12 cellular contexts compared by ENCODE assay signal in the genomic region with DNA sequence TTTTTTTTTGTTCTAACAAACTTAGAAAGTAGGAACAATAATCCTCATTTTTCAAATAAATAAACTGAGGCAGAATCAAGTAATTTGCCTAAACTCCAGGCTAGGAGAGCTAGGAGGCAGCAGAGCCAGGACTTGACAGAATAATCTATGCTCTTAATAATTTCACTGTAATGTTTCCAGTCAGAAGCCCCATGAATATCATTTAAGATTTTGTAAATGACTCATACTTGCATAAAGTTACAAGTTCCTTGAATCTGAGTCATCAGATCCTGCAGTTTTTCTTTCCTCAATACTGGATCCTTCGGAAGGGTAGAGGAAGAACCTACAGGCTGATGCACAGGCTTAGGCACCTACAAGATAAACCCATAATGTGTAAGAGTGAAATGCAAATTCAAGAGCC. TPM values are rescaled to one million over a fixed set of nuclear protein-coding genes. Genes with fewer than 3 reads are reported as not detected.
DNase-seq lines count a peak whose midpoint lies in the region; ATAC-seq and TF ChIP-seq lines count a peak whose summit lies in the region.
"Had no signal": no experiment of that assay in that cellular context is flagged by ENCODE, and none has a peak within 500 bp of the region (broad histone marks: within the 10 kb centered on the region; RNA-seq: fewer than 3 reads in every experiment).

No MANE protein-coding gene starts in this region.

- no peaks in the 10 kb centered on the region for H3K27me3 ChIP-seq in HCT116 (ENCODE audit: insufficient read depth, low read length)

- no TSS peak for BruUV-seq in HCT116 (replicated peaks; lab: Mats Ljungman, UMichigan)

- H3K9me3 ChIP-seq in HCT116 (ENCODE audit: control insufficient read depth in 1 of 2, insufficient read depth in 1 of 2, low read depth in 1 of 2, low read length in 2 of 2) = no peaks in the 10 kb centered on the region

- no peak for TF ChIP-seq POLR2A in HCT116 (IDR thresholded peaks at IDR 0.05; ENCODE audit: borderline replicate concordance, extremely low read depth, insufficient read depth, insufficient read length)

- ATAC-seq in HCT116 = peak; percentile 90
- ATAC-seq in HG03342 (IDR thresholded peaks at IDR 0.05; ENCODE audit: unreplicated experiment) = no peak
- ATAC-seq in GM18520 (IDR thresholded peaks at IDR 0.05; ENCODE audit: unreplicated experiment) = no peak

- POLR2A ChIA-PET in HCT116 (lab: Charles Lee) = interaction anchor here (1.1 kb wide), 1 partner anchor 29 kb away, joined by 4 read pairs; a partner anchor contains a TSS

- H3K9me2 ChIP-seq in HCT116 (ENCODE audit: insufficient read depth) = no peaks in the 10 kb centered on the region

- H3K27ac ChIP-seq in HCT116 (ENCODE audit: low read depth, low read length) = peak overlapping the region; percentile 43; the same call in 1 of the 2 replicates

- H3K4me2 ChIP-seq in HCT116 (ENCODE audit: low read length) = peak overlapping the region; percentile 65

- peaks cover 7 to 9% of the 10 kb centered on the region in 2 experiments; a peak in 2 of 4 replicates for H3K36me3 ChIP-seq in HCT116 (ENCODE audit: control insufficient read depth in 1 of 2, insufficient read depth in 2 of 2, low read length in 2 of 2)

- peak overlapping the region; percentile 18 for H3K9ac ChIP-seq in HCT116 (ENCODE audit: low read length)

- RAD21 ChIA-PET in HCT116 (lab: Charles Lee; ENCODE audit: low non-redundant PET in 1 of 2, low total read pairs in 2 of 2, uncharacterized antibody in 2 of 2, unreplicated experiment in 2 of 2) = no interaction called here

- H3K4me1 ChIP-seq in HCT116 (ENCODE audit: control insufficient read depth in 1 of 2, insufficient read depth in 2 of 2, low read length in 2 of 2) = peaks cover 15 to 17% of the 10 kb centered on the region in 2 experiments

- DNase-seq in HCT116 (ENCODE audit: low read depth, low spot score) (peak; percentile 54), SW480 (ENCODE audit: low spot score) (peak; percentile 35), fibroblast of the conjunctiva (ENCODE audit: low read depth) (peak; percentile 47), stromal cell of bone marrow (ENCODE audit: low read depth) (peak; percentile 64), GM20000 (ENCODE audit: low spot score) (no peak)
- no peak for DNase-seq in activated CD4-positive, alpha-beta T cell treated with anti-CD3 and anti-CD28 coated beads for 1 hour
- DNase-seq: effector CD4-positive, alpha-beta T cell; left cardiac atrium; nucleus accumbens; SHP77 had no signal

- intact Hi-C loops in HCT116 (cut with micrococcal nuclease) = no loop called here

- H3K79me2 ChIP-seq in HCT116 (ENCODE audit: insufficient read depth, low read length) = peaks cover 8% of the 10 kb centered on the region

- CTCF ChIA-PET in HCT116 (lab: Charles Lee) = no interaction called here

- no peaks in the 10 kb centered on the region for H4K20me1 ChIP-seq in HCT116 (ENCODE audit: insufficient read depth)

- TF ChIP-seq RAD21 in HCT116 (IDR thresholded peaks at IDR 0.05; ENCODE audit: low read depth) = no peak; the same call in 1 of the 2 replicates

- H3K4me3 ChIP-seq in HCT116 (replicated peaks in 1 of 2; ENCODE audit: low read depth in 1 of 2, low read length in 2 of 2) = peak overlapping the region in 1 of 2 experiments; percentile 24; a peak in 2 of 4 replicates

- TF ChIP-seq CTCF in HCT116 (IDR thresholded peaks at IDR 0.05 in 2 of 3, conservative IDR thresholded peaks at IDR 0.05 in 1 of 3; ENCODE audit: borderline replicate concordance in 1 of 3, insufficient read depth in 1 of 3, low read depth in 2 of 3, low read length in 2 of 3) (no peak), GM20000 (IDR thresholded peaks at IDR 0.05; ENCODE audit: extremely low read depth, missing control alignments) (no peak)

- no peak overlapping the region for H2AFZ ChIP-seq in HCT116 (ENCODE audit: low read depth, low read length, poor library complexity, severe bottlenecking)

TF ChIP-seq in HCT116, 20 proteins besides CTCF, POLR2A, EP300 and RAD21:
- TF ChIP-seq CBX3 (IDR thresholded peaks at IDR 0.05; ENCODE audit: low read depth) (no peak), SRF (IDR thresholded peaks at IDR 0.05; ENCODE audit: low read depth) (no peak), YY1 (IDR thresholded peaks at IDR 0.05; ENCODE audit: extremely low read depth, insufficient replicate concordance, low read depth, low read length) (no peak), CEBPB (IDR thresholded peaks at IDR 0.05; ENCODE audit: low read depth) (peak; percentile 50; the same call in 1 of the 2 replicates), ELF1 (IDR thresholded peaks at IDR 0.05; ENCODE audit: borderline replicate concordance, low read depth) (no peak), ZNF274 (IDR thresholded peaks at IDR 0.05; ENCODE audit: low read depth, low read length) (no peak), TCF7L2 (IDR thresholded peaks at IDR 0.05; ENCODE audit: borderline replicate concordance, extremely low read depth, insufficient read depth, insufficient read length) (no peak), POLR2AphosphoS5 (IDR thresholded peaks at IDR 0.05; ENCODE audit: low read depth, low read length) (no peak), FOSL1 (IDR thresholded peaks at IDR 0.05; ENCODE audit: low read depth) (peak; percentile 95), SP1 (IDR thresholded peaks at IDR 0.05; ENCODE audit: low read depth) (peak; percentile 43), SIN3A (IDR thresholded peaks at IDR 0.05; ENCODE audit: low read depth) (peak; percentile 29; the same call in 1 of the 2 replicates), EGR1 (IDR thresholded peaks at IDR 0.05; ENCODE audit: low read depth) (no peak), ZFX (IDR thresholded peaks at IDR 0.05) (no peak), EZH2phosphoT487 (IDR thresholded peaks at IDR 0.05; ENCODE audit: borderline replicate concordance) (no peak), JUND (IDR thresholded peaks at IDR 0.05) (peak; percentile 92), EZH2 (IDR thresholded peaks at IDR 0.05) (no peak)
- TF ChIP-seq, protein P1, sequence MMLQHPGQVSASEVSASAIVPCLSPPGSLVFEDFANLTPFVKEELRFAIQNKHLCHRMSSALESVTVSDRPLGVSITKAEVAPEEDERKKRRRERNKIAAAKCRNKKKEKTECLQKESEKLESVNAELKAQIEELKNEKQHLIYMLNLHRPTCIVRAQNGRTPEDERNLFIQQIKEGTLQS (IDR thresholded peaks at IDR 0.05) = 0 out of 2 replicates have a peak, but pooled peaks have one; percentile 41
- TF ChIP-seq, protein P2, sequence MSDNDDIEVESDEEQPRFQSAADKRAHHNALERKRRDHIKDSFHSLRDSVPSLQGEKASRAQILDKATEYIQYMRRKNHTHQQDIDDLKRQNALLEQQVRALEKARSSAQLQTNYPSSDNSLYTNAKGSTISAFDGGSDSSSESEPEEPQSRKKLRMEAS (IDR thresholded peaks at IDR 0.05) = no peak
- TF ChIP-seq, protein P3, sequence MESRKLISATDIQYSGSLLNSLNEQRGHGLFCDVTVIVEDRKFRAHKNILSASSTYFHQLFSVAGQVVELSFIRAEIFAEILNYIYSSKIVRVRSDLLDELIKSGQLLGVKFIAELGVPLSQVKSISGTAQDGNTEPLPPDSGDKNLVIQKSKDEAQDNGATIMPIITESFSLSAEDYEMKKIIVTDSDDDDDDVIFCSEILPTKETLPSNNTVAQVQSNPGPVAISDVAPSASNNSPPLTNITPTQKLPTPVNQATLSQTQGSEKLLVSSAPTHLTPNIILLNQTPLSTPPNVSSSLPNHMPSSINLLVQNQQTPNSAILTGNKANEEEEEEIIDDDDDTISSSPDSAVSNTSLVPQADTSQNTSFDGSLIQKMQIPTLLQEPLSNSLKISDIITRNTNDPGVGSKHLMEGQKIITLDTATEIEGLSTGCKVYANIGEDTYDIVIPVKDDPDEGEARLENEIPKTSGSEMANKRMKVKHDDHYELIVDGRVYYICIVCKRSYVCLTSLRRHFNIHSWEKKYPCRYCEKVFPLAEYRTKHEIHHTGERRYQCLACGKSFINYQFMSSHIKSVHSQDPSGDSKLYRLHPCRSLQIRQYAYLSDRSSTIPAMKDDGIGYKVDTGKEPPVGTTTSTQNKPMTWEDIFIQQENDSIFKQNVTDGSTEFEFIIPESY (IDR thresholded peaks at IDR 0.05; ENCODE audit: extremely low read depth, insufficient replicate concordance, low read length) = no peak
- TF ChIP-seq, protein P4, sequence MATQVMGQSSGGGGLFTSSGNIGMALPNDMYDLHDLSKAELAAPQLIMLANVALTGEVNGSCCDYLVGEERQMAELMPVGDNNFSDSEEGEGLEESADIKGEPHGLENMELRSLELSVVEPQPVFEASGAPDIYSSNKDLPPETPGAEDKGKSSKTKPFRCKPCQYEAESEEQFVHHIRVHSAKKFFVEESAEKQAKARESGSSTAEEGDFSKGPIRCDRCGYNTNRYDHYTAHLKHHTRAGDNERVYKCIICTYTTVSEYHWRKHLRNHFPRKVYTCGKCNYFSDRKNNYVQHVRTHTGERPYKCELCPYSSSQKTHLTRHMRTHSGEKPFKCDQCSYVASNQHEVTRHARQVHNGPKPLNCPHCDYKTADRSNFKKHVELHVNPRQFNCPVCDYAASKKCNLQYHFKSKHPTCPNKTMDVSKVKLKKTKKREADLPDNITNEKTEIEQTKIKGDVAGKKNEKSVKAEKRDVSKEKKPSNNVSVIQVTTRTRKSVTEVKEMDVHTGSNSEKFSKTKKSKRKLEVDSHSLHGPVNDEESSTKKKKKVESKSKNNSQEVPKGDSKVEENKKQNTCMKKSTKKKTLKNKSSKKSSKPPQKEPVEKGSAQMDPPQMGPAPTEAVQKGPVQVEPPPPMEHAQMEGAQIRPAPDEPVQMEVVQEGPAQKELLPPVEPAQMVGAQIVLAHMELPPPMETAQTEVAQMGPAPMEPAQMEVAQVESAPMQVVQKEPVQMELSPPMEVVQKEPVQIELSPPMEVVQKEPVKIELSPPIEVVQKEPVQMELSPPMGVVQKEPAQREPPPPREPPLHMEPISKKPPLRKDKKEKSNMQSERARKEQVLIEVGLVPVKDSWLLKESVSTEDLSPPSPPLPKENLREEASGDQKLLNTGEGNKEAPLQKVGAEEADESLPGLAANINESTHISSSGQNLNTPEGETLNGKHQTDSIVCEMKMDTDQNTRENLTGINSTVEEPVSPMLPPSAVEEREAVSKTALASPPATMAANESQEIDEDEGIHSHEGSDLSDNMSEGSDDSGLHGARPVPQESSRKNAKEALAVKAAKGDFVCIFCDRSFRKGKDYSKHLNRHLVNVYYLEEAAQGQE (IDR thresholded peaks at IDR 0.05; ENCODE audit: low read depth) = no peak

RNA-seq across cellular contexts. Expression of a gene that starts 29.0 kb away (rescaled TPM):
- total RNA-seq in HCT116 (2021; ENCODE audit: unreplicated experiment) = 30.8 TPM
- 19.0 and 24.0 TPM in 2 replicates for polyA plus RNA-seq in HCT116 (2012)

RNA-seq across cellular contexts. Expression of a gene that starts 30.1 kb away (rescaled TPM):
- total RNA-seq in HCT116 (2021; ENCODE audit: unreplicated experiment) = 41.4 TPM
- polyA plus RNA-seq in HCT116 (2012) = 18.2 and 20.7 TPM in 2 replicates

Comparison
In these comparisons a context has a peak if more than half of its experiments do, and no peak if none do; other contexts are left out.
1. DNase-seq: peak in HCT116 (single experiment), SW480 (single experiment), fibroblast of the conjunctiva (single experiment) and stromal cell of bone marrow (single experiment); none in activated CD4-positive, alpha-beta T cell treated with anti-CD3 and anti-CD28 coated beads for 1 hour (single experiment) and GM20000 (single experiment).